Comparison of ENCODE assay signal across 8 cellular contexts in the genomic region with DNA sequence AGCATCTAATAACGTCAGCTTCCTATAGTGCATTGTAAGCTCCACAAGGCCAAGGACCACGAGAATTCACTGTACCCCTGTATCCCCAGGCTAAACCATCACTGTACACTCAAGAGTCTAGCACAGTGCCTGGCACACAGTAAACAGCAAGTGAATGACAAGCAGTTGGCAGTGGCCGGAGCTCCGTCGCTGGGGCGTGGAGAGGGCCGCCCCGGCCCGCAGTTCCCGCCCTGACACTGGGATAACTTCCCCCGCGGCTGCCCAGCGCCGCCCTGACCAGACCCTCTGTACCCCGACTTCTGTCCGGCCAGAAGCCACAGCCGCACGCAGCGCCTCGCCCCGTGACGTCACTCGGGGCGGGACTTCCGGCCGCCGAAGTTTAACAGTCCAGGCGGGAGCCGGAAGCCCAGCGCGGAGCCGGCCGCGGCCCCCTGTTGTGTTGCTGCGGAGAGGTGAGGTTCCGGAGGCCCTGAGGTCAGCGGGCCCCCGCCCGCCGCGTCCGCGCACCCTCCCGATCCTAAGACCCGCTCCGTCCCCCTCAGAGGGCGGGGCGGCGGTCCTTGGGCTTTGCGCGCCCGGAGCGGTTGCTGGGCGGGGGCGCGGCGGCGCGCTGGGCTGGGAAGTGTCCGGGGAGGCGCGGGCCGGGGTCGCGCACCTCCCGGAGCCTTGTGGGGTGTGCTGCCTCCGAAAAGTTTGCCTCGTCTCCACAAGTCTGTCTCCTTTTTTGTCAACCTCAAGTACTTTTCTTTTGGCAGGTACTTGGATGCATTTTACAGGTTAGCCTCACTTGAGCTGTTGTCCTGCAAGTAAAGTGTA. TPM values are rescaled to one million over a fixed set of nuclear protein-coding genes. Genes with fewer than 3 reads are reported as not detected.
A peak's percentile ranks its signal among the peaks of the same experiment; 100 is the strongest.
DNase-seq lines count a peak whose midpoint lies in the region; ATAC-seq and TF ChIP-seq lines count a peak whose summit lies in the region.

A gene with protein sequence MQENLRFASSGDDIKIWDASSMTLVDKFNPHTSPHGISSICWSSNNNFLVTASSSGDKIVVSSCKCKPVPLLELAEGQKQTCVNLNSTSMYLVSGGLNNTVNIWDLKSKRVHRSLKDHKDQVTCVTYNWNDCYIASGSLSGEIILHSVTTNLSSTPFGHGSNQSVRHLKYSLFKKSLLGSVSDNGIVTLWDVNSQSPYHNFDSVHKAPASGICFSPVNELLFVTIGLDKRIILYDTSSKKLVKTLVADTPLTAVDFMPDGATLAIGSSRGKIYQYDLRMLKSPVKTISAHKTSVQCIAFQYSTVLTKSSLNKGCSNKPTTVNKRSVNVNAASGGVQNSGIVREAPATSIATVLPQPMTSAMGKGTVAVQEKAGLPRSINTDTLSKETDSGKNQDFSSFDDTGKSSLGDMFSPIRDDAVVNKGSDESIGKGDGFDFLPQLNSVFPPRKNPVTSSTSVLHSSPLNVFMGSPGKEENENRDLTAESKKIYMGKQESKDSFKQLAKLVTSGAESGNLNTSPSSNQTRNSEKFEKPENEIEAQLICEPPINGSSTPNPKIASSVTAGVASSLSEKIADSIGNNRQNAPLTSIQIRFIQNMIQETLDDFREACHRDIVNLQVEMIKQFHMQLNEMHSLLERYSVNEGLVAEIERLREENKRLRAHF (plus strand): TSS at position 409 of the 816 bp plus-strand sequence. CDS start 2,503 bp downstream, outside the sequence.

- TF ChIP-seq CTCF in BE2C (IDR thresholded peaks at IDR 0.05; ENCODE audit: low read depth, low read length) = no peak

- H3K9me3 ChIP-seq in BE2C = no peaks in the 10 kb centered on the region

- DNase-seq in BE2C = peak; percentile 89
- DNase-seq in NCI-H460 (ENCODE audit: extremely low read depth, low read depth) = peak; percentile 84
- DNase-seq in activated CD4-positive, alpha-beta T cell treated with anti-CD3 and anti-CD28 coated beads, Interleukin-2, amount 50 U/mL, for 1 hour = peak; percentile 74
- peak; percentile 27 for DNase-seq in dedifferentiated amniotic fluid mesenchymal stem cell (ENCODE audit: extremely low spot score)
- peak; percentile 86 for DNase-seq in left lobe of liver (ENCODE audit: low spot score)
- DNase-seq in stimulated activated CD4-positive, alpha-beta T cell treated with anti-CD3 and anti-CD28 coated beads, Interleukin-2, amount 100 ng/mL, for 24 hours = peak; percentile 83 to 89

- peak within 1 kb of the TSS; percentile 93 for H3K4me3 ChIP-seq in BE2C (ENCODE audit: low read depth, low read length)

- no peaks in the 10 kb centered on the region for H3K4me1 ChIP-seq in BE2C

- no peaks in the 10 kb centered on the region for H3K27me3 ChIP-seq in BE2C

- ATAC-seq in GM19043 (IDR thresholded peaks at IDR 0.05; ENCODE audit: low read depth, unreplicated experiment) = peak; percentile 92
- peak; percentile 93 for ATAC-seq in HG03342 (IDR thresholded peaks at IDR 0.05; ENCODE audit: unreplicated experiment)
- ATAC-seq in left lobe of liver = peak; percentile 95

- no peaks in the 10 kb centered on the region for H3K36me3 ChIP-seq in BE2C

RNA-seq across cellular contexts. Expression of the gene that starts here (rescaled TPM):
- 4.2 TPM for polyA plus RNA-seq in BE2C (2012; ENCODE audit: insufficient read depth, insufficient read length, low read depth)
- total RNA-seq in NCI-H460 (2014; rRNA removed; shearing (Covaris generic)) = 141 and 142 TPM in 2 replicates
- 42.8 and 82.2 TPM in 2 replicates for polyA plus RNA-seq in NCI-H460 (2014; cell fraction: nucleus; rRNA removed)
- 3.1 TPM for total RNA-seq in left lobe of liver

Comparison
In these comparisons a context has a peak if more than half of its experiments do, and no peak if none do; other contexts are left out.
1. Peak in every context shown above with its lines: DNase-seq, ATAC-seq and H3K4me3 ChIP-seq.
2. RNA of the gene that starts here (total RNA-seq): 141 to 142 TPM in NCI-H460; 3.1 TPM in left lobe of liver (single experiment); every median in the first group is over 10 times any median in the second.
3. DNase-seq: peak in every context shown above with its lines; median percentile 89 in BE2C; 86 in left lobe of liver; 86 in stimulated activated CD4-positive, alpha-beta T cell treated with anti-CD3 and anti-CD28 coated beads, Interleukin-2, amount 100 ng/mL, for 24 hours; 84 in NCI-H460; 74 in activated CD4-positive, alpha-beta T cell treated with anti-CD3 and anti-CD28 coated beads, Interleukin-2, amount 50 U/mL, for 1 hour; 27 in dedifferentiated amniotic fluid mesenchymal stem cell.